Comparison of ENCODE assay signal across 10 cellular contexts in the genomic region with DNA sequence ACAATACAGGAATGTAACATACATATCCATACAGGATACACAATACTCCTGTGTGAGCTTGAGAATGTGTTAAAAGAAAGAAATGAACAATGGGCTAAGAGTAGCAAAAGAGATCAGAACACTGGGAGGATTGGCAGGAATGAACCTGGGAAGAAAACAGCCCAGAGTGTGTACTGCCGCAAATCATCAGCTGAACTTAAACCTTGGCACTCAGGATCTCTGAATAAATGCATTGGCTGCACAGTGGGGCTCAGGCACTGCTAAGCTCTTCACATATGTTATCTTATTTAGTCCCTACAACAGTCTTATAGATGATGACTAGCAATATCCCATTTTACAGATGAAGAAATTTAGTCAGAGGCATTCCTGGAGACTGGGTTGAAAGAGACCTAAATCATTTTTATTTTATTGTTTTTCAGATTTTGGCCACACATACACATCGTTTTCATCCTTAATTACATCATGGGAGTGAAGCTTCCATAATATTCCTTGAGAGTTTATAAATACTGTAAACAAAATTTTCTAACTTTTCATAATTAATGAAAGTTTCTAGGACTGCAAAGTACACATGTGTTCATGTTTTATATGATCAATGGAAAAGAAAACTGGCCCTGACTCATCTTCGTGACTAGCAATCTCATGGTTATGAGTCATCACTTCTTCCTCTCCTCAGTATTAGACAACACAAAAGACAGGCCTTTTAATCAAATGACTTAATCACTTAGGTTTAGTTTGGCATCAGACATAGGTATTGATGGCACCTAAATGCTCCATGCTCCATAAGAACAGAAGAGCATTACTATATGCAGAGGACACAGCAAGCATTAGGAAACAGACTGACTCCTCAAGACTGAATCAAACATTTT. TPM values are rescaled to one million over a fixed set of nuclear protein-coding genes. Genes with fewer than 3 reads are reported as not detected.
DNase-seq lines count a peak whose midpoint lies in the region; ATAC-seq lines count a peak whose summit lies in the region.
"Had no signal": no experiment of that assay in that cellular context is flagged by ENCODE, and none has a peak within 500 bp of the region (broad histone marks: within the 10 kb centered on the region; RNA-seq: fewer than 3 reads in every experiment).

No MANE protein-coding gene starts in this region.

- peak; percentile 82 for DNase-seq in COLO829 (ENCODE audit: low spot score)
- peak; percentile 81 for DNase-seq in SK-MEL-5 (ENCODE audit: low read depth, low spot score)
- DNase-seq in glomerular endothelial cell (ENCODE audit: extremely low read depth, low read depth, low spot score), result peak; percentile 76
- no peak for DNase-seq in putamen (ENCODE audit: low spot score)
- DNase-seq in T1000 (lab: John Stamatoyannopoulos, UW), result no peak
- no peak for DNase-seq in NCI-H2107 treated with DMSO at 0.1 percent for 48 hours (lab: John Stamatoyannopoulos, UW; ENCODE audit: unreplicated experiment)
- DNase-seq: midbrain had no signal

- in situ Hi-C loops in SK-MEL-5 (cut with HindIII; ENCODE audit: low pct_unique_long_range_greater_than_20kb, low sequenced_read_pairs), result no loop called here

- ATAC-seq in HG03095 (IDR thresholded peaks at IDR 0.05; ENCODE audit: unreplicated experiment), result peak; percentile 65
- no peak for ATAC-seq in HG03135 (IDR thresholded peaks at IDR 0.05; ENCODE audit: unreplicated experiment)

RNA-seq across cellular contexts. Expression of a gene that starts 59.2 kb away (rescaled TPM):
- total RNA-seq in SK-MEL-5 (2014; rRNA removed; shearing (Covaris generic)), result 0.19 and 1.1 TPM in 2 replicates
- polyA plus RNA-seq in SK-MEL-5 (2015; cell fraction: cytosol; rRNA removed), result 0.19 and 0.22 TPM in 2 replicates
- 0.61 TPM in 1 of 2 replicates, not detected in the other for polyA plus RNA-seq in SK-MEL-5 (2015; cell fraction: nucleus; rRNA removed)
- 0.41 TPM in 1 of 2 replicates, not detected in the other for total RNA-seq in glomerular endothelial cell
- total RNA-seq: T-helper 1 cell treated with Interleukin-12 subunit alpha and Interleukin-12 subunit beta and Interleukin-4 antibody, amounts not matched to agents 30 ng/mL and 1 ng/mL, for 36 hours had no signal

Comparison
In these comparisons a context has a peak if more than half of its experiments do, and no peak if none do; other contexts are left out.
1. DNase-seq: peak in COLO829 (single experiment), SK-MEL-5 (single experiment) and glomerular endothelial cell (single experiment); none in putamen (single experiment), T1000 (single experiment) and NCI-H2107 treated with DMSO at 0.1 percent for 48 hours (single experiment).